17 cellular contexts compared by ENCODE assay signal in the genomic region with DNA sequence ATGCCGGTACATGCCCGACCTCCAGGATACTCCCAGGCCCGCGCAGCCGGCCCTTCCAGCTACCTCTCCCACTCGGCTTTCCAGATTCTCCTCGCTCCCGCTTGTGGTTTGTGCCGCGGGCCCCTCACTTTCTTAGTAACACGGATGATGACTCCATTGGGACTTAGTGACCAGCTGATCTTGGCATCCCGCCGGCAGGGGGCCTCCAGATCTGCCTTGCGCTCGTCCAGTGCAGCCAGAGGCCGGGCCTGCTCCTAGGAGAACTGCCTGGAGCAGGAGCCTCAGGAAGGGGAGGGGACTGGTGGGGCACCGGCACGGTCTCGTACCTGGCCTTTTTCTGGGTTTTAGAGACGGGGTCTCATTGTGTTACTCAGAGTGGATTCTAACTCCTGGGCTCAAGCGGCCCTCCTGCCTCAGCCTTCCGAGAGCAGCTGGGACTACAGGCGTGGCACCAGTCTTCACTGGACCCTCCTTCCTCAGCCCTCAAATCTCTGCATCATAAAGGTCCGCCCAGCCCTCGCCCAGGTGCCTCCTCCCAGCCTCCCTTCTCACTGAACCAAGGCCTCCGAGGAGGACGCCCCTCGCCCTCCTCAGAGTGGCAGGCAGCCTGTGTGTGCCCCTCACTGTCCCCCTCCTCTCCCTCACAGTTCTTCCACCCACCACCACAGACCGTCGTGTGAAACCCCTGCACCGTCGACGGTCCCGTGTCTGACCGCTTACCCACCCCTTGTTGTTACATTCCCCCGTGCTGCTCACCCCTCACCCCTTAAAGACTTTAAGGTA.
DNase-seq lines count a peak whose midpoint lies in the region; ATAC-seq, FAIRE-seq and TF ChIP-seq lines count a peak whose summit lies in the region.
"Had no signal": no experiment of that assay in that cellular context is flagged by ENCODE, and none has a peak within 500 bp of the region (broad histone marks: within the 10 kb centered on the region; RNA-seq: fewer than 3 reads in every experiment).

No MANE protein-coding gene starts in this region.

- H3K36me3 ChIP-seq in heart left ventricle (no peaks in the 10 kb centered on the region), kidney (ENCODE audit: control insufficient read depth in 1 of 2, insufficient read depth in 2 of 2, low read length in 2 of 2) (no peaks in the 10 kb centered on the region), aorta (ENCODE audit: control insufficient read depth in 1 of 2, insufficient read depth in 2 of 2, low read length in 1 of 2) (no peaks in the 10 kb centered on the region), ovary (no peaks in the 10 kb centered on the region)
- H3K36me3 ChIP-seq: left lung, stomach had no signal

- peaks cover 0 to 30% (median 10%) of the 10 kb centered on the region in 12 donors for H3K4me1 ChIP-seq in heart left ventricle
- H3K4me1 ChIP-seq in kidney (ENCODE audit: control insufficient read depth in 1 of 2, insufficient read depth in 1 of 2, low read depth in 1 of 2, low read length in 2 of 2) = no peaks in the 10 kb centered on the region
- no peaks in the 10 kb centered on the region for H3K4me1 ChIP-seq in aorta (ENCODE audit: control insufficient read depth in 1 of 2, insufficient read depth in 2 of 2, low read length in 2 of 2)
- no peaks in the 10 kb centered on the region for H3K4me1 ChIP-seq in ovary (ENCODE audit: insufficient read depth)

- intact Hi-C loops in heart left ventricle (cut with DNase I) (loop anchor here in 5 of 10 donors (5.0 to 10.0 kb wide), 3 partner anchors 117 to 157 kb away; partner anchors contain the start of gene VAV3 (in 5 of the 5)), Right ventricle myocardium inferior (cut with DNase I) (loop anchor here (5.0 kb wide), 1 partner anchor 159 kb away; no protein-coding TSS in a partner anchor), kidney (cut with DNase I) (no loop called here), aorta (cut with DNase I) (no loop called here), ovary (cut with DNase I) (loop anchor here (5.0 to 10.0 kb wide), 2 partner anchors 337 to 339 kb away; no protein-coding TSS in a partner anchor)

- TF ChIP-seq CTCF in heart left ventricle (IDR thresholded peaks at IDR 0.05) (peak in 4 of 12 donors; percentile 11 to 29 (median 24)), kidney (IDR thresholded peaks at IDR 0.05; ENCODE audit: borderline replicate concordance, extremely low read depth, insufficient read depth) (no peak), ovary (IDR thresholded peaks at IDR 0.05) (no peak)

- H3K9ac ChIP-seq in kidney (ENCODE audit: low read length in 2 of 2) = no peak overlapping the region

- H3K27ac ChIP-seq in heart left ventricle (no peak overlapping the region), kidney (ENCODE audit: low read depth in 2 of 2, low read length in 2 of 2) (no peak overlapping the region), aorta (ENCODE audit: low read depth in 1 of 2, low read length in 2 of 2) (no peak overlapping the region), ovary (no peak overlapping the region)
- H3K27ac ChIP-seq: left lung, stomach had no signal

- TF ChIP-seq EP300 in ovary (IDR thresholded peaks at IDR 0.05) = no peak

- no peaks in the 10 kb centered on the region for H3K27me3 ChIP-seq in heart left ventricle
- H3K27me3 ChIP-seq in aorta (ENCODE audit: control insufficient read depth in 1 of 2, insufficient read depth in 2 of 2, low read length in 1 of 2) = no peaks in the 10 kb centered on the region
- no peaks in the 10 kb centered on the region for H3K27me3 ChIP-seq in ovary
- H3K27me3 ChIP-seq: left lung had no signal

- 56 to 63% (median 62%) methylated on average over 33 to 36 of the region's 36 CpGs for WGBS in heart left ventricle, 4 donors
- 45 to 53% methylated on average over 33 of the region's 36 CpGs for WGBS in aorta, 2 donors
- 58 to 64% (median 62%) methylated on average over 33 to 36 of the region's 36 CpGs for WGBS in ovary, 3 donors

- ATAC-seq in heart left ventricle (peak in 3 of 4 donors; percentile 13 to 51 (median 29)), Right ventricle myocardium inferior (no peak), aorta (ENCODE audit: low FRiP score) (peak; percentile 31)
- ATAC-seq: left lung had no signal

- TF ChIP-seq POLR2A in heart left ventricle (IDR thresholded peaks at IDR 0.05) (no peak), ovary (IDR thresholded peaks at IDR 0.05) (no peak)

- H3K9me3 ChIP-seq in heart left ventricle (no peaks in the 10 kb centered on the region), kidney (ENCODE audit: control insufficient read depth in 1 of 2, low read length in 2 of 2) (no peaks in the 10 kb centered on the region), aorta (ENCODE audit: control insufficient read depth, low read length) (no peaks in the 10 kb centered on the region), ovary (no peaks in the 10 kb centered on the region)
- H3K9me3 ChIP-seq: left lung, stomach had no signal

- H3K4me3 ChIP-seq in heart left ventricle (peak overlapping the region in 3 of 12 donors; percentile 7 to 13 (median 11)), kidney (ENCODE audit: low read length in 2 of 2) (no peak overlapping the region), aorta (ENCODE audit: low read length in 2 of 2) (no peak overlapping the region), ovary (no peak overlapping the region)
- H3K4me3 ChIP-seq: left lung, stomach had no signal

- DNase-seq in heart left ventricle = peak; percentile 42 to 66 (median 54)
- DNase-seq in Right ventricle myocardium inferior (ENCODE audit: missing footprints) = no peak
- peak; percentile 78 for DNase-seq in ecto neural progenitor cell (ENCODE audit: low spot score)
- peak; percentile 81 for DNase-seq in kidney
- DNase-seq in aorta = no peak
- no peak for DNase-seq in retina
- DNase-seq in DMS114 treated with DMSO at 0.1 percent for 48 hours (lab: John Stamatoyannopoulos, UW; ENCODE audit: unreplicated experiment) = no peak
- no peak for DNase-seq in ovary
- DNase-seq: activated CD4-positive, alpha-beta T cell treated with anti-CD3 and anti-CD28 coated beads, Interleukin-2, amount 50 U/mL, for 4 hours; COR-L47; foreskin melanocyte; Kasumi-1; NCI-H187 treated with DMSO at 0.1 percent for 48 hours; RPMI8226; stomach; T1000 had no signal

- FAIRE-seq in kidney (lab: Jason Lieb, UNC) = no peak

Comparison
In these comparisons a context has a peak if more than half of its experiments do, and no peak if none do; other contexts are left out.
1. DNase-seq: peak in heart left ventricle (5 of 5), ecto neural progenitor cell (single experiment) and kidney (single experiment); none in Right ventricle myocardium inferior (single experiment), aorta (0 of 2), retina (single experiment), DMS114 treated with DMSO at 0.1 percent for 48 hours (single experiment) and ovary (0 of 5).
2. intact Hi-C loops: an anchor here in Right ventricle myocardium inferior (5.0 kb wide) and ovary (5.0 to 10.0 kb wide); none called in kidney and aorta.